In the genomic region with DNA sequence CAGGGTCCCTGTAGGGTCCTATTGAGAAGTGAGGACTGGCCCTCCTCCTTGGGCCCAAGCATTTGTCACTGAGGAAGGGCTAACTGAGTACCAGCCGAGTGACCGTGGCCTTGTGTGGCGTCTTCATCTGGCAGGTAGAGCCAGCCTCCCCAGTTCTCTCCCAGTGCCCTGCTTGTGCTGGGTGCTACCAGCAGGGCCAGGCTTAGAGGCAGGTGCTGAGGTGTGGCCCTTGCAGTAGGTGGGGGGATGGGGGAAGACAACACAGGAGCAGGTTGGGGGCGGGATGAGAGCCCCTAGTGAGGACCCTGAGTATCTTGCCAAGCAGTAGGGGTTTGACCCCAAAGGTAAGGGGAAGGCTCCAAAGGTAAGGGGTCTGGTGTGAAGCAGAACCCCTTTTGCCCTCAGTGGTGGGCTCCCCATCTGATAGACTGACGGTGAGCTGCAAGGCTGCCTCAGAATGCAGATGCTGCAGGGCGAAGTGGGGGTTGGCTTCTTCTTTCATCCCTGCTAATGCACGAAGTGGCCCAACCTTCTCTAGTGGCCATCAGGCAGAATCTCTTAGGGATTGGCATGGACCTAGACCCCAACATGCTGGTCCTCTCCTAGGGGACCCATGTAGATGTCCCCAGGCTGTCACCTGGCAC, we compare ENCODE assay signal across 27 cellular contexts. TPM values are rescaled to one million over a fixed set of nuclear protein-coding genes. Genes with fewer than 3 reads are reported as not detected.
"Had no signal": no experiment of that assay in that cellular context is flagged by ENCODE, and none has a peak within 500 bp of the region (broad histone marks: within the 10 kb centered on the region; RNA-seq: fewer than 3 reads in every experiment).

No MANE protein-coding gene starts in this region.

- H3K27me3 Mint-ChIP-seq: activated B cell treated with CpG ODN at 0.5 μM for 24 hours; activated CD4-positive, alpha-beta memory T cell treated with anti-CD3 and anti-CD28 coated beads, Interleukin-2, amount 10 ng/mL, durations not matched to agents 7 days and 5 days; activated CD4-positive, alpha-beta T cell treated with anti-CD3 and anti-CD28 coated beads, Interleukin-2, amount 10 ng/mL, durations not matched to agents 24 days and 14 days; activated naive CD4-positive, alpha-beta T cell treated with anti-CD3 and anti-CD28 coated beads, Interleukin-2, amount 10 ng/mL, durations not matched to agents 7 days and 5 days; activated naive CD8-positive, alpha-beta T cell treated with anti-CD3 and anti-CD28 coated beads, Interleukin-2, amount 10 ng/mL, durations not matched to agents 7 days and 5 days; activated T-cell treated with anti-CD3 and anti-CD28 coated beads, Interleukin-2, amount 50 U/mL, for 24 hours; central memory CD8-positive, alpha-beta T cell; dendritic cell treated with granulocyte-macrophage colony-stimulating factor and Interleukin-4, amounts not matched to agents 40 ng/mL and 50 ng/mL, for 4 days had no signal

- H3K27me3 ChIP-seq: brain microvascular endothelial cell, dorsolateral prefrontal cortex, foreskin keratinocyte, gastroesophageal sphincter had no signal

- FAIRE-seq: astrocyte had no signal

- H3K9me3 ChIP-seq: esophagus muscularis mucosa, gastroesophageal sphincter had no signal

- DNase-seq: activated B cell treated with CpG ODN at 0.5 μM for 24 hours; activated CD4-positive, alpha-beta memory T cell treated with anti-CD3 and anti-CD28 coated beads, Interleukin-2, amount 10 ng/mL, durations not matched to agents 7 days and 5 days; activated CD4-positive, alpha-beta T cell treated with anti-CD3 and anti-CD28 coated beads, Interleukin-2, amount 10 ng/mL, durations not matched to agents 24 days and 14 days; activated CD4-positive, alpha-beta T cell treated with anti-CD3 and anti-CD28 coated beads, Interleukin-2, amount 50 U/mL, for 4 hours; activated CD8-positive, alpha-beta memory T cell treated with anti-CD3 and anti-CD28 coated beads, Interleukin-2, amount 50 U/mL, for 48 hours; activated gamma-delta T cell; activated naive CD4-positive, alpha-beta T cell; activated naive CD4-positive, alpha-beta T cell treated with anti-CD3 and anti-CD28 coated beads, Interleukin-2, amount 10 ng/mL, durations not matched to agents 7 days and 5 days; activated naive CD8-positive, alpha-beta T cell treated with anti-CD3 and anti-CD28 coated beads, Interleukin-2, amount 10 ng/mL, durations not matched to agents 7 days and 5 days; activated T-cell treated with anti-CD3 and anti-CD28 coated beads for 4 hours; activated T-cell treated with anti-CD3 and anti-CD28 coated beads, Interleukin-2, amount 50 U/mL, for 24 hours; activated T-cell treated with anti-CD3 and anti-CD28 coated beads, Interleukin-2, amount 50 U/mL, for 72 hours; brain microvascular endothelial cell; dorsolateral prefrontal cortex; effector memory CD4-positive, alpha-beta T cell; endodermal cell; foreskin keratinocyte; T-helper 2 cell had no signal

- H3K4me3 Mint-ChIP-seq: activated B cell treated with CpG ODN at 0.5 μM for 24 hours; activated CD4-positive, alpha-beta memory T cell treated with anti-CD3 and anti-CD28 coated beads, Interleukin-2, amount 10 ng/mL, durations not matched to agents 7 days and 5 days; activated CD4-positive, alpha-beta T cell treated with anti-CD3 and anti-CD28 coated beads, Interleukin-2, amount 10 ng/mL, durations not matched to agents 24 days and 14 days; activated naive CD4-positive, alpha-beta T cell treated with anti-CD3 and anti-CD28 coated beads, Interleukin-2, amount 10 ng/mL, durations not matched to agents 7 days and 5 days; activated naive CD8-positive, alpha-beta T cell treated with anti-CD3 and anti-CD28 coated beads, Interleukin-2, amount 10 ng/mL, durations not matched to agents 7 days and 5 days; activated T-cell treated with anti-CD3 and anti-CD28 coated beads, Interleukin-2, amount 50 U/mL, for 24 hours; activated T-cell treated with anti-CD3 and anti-CD28 coated beads, Interleukin-2, amount 50 U/mL, for 72 hours; central memory CD8-positive, alpha-beta T cell; dendritic cell treated with granulocyte-macrophage colony-stimulating factor and Interleukin-4, amounts not matched to agents 40 ng/mL and 50 ng/mL, for 4 days; endodermal cell had no signal

- H3K27ac Mint-ChIP-seq: activated B cell treated with CpG ODN at 0.5 μM for 24 hours; activated CD4-positive, alpha-beta memory T cell treated with anti-CD3 and anti-CD28 coated beads, Interleukin-2, amount 10 ng/mL, durations not matched to agents 7 days and 5 days; activated CD4-positive, alpha-beta T cell treated with anti-CD3 and anti-CD28 coated beads, Interleukin-2, amount 10 ng/mL, durations not matched to agents 24 days and 14 days; activated naive CD4-positive, alpha-beta T cell treated with anti-CD3 and anti-CD28 coated beads, Interleukin-2, amount 10 ng/mL, durations not matched to agents 7 days and 5 days; activated naive CD4-positive, alpha-beta T cell treated with anti-CD3 and anti-CD28 coated beads, Interleukin-2, amount 50 U/mL, for 72 hours; activated naive CD8-positive, alpha-beta T cell treated with anti-CD3 and anti-CD28 coated beads, Interleukin-2, amount 10 ng/mL, durations not matched to agents 7 days and 5 days; activated T-cell treated with anti-CD3 and anti-CD28 coated beads, Interleukin-2, amount 50 U/mL, for 24 hours; activated T-cell treated with anti-CD3 and anti-CD28 coated beads, Interleukin-2, amount 50 U/mL, for 72 hours; dendritic cell treated with granulocyte-macrophage colony-stimulating factor and Interleukin-4, amounts not matched to agents 40 ng/mL and 50 ng/mL, for 4 days; endodermal cell had no signal

- H3K9me3 Mint-ChIP-seq: activated B cell treated with CpG ODN at 0.5 μM for 24 hours; activated CD4-positive, alpha-beta memory T cell treated with anti-CD3 and anti-CD28 coated beads, Interleukin-2, amount 10 ng/mL, durations not matched to agents 7 days and 5 days; activated CD4-positive, alpha-beta T cell treated with anti-CD3 and anti-CD28 coated beads, Interleukin-2, amount 10 ng/mL, durations not matched to agents 24 days and 14 days; activated naive CD4-positive, alpha-beta T cell treated with anti-CD3 and anti-CD28 coated beads, Interleukin-2, amount 10 ng/mL, durations not matched to agents 7 days and 5 days; activated naive CD4-positive, alpha-beta T cell treated with anti-CD3 and anti-CD28 coated beads, Interleukin-2, amount 50 U/mL, for 72 hours; activated naive CD8-positive, alpha-beta T cell treated with anti-CD3 and anti-CD28 coated beads, Interleukin-2, amount 10 ng/mL, durations not matched to agents 7 days and 5 days; activated T-cell treated with anti-CD3 and anti-CD28 coated beads, Interleukin-2, amount 50 U/mL, for 24 hours; activated T-cell treated with anti-CD3 and anti-CD28 coated beads, Interleukin-2, amount 50 U/mL, for 72 hours; central memory CD8-positive, alpha-beta T cell; dendritic cell treated with granulocyte-macrophage colony-stimulating factor and Interleukin-4, amounts not matched to agents 40 ng/mL and 50 ng/mL, for 4 days; endodermal cell had no signal

- H3K27ac ChIP-seq: brain microvascular endothelial cell, coronary artery, dorsolateral prefrontal cortex, esophagus muscularis mucosa, foreskin keratinocyte, gastroesophageal sphincter had no signal

- H3K4me1 ChIP-seq: foreskin keratinocyte, gastroesophageal sphincter had no signal

- ATAC-seq: activated CD4-positive, CD25-positive, alpha-beta regulatory T cell treated with anti-CD3 and anti-CD28 coated beads, Interleukin-2, amount 50 U/mL, for 24 hours; activated T-cell treated with anti-CD3 and anti-CD28 coated beads, Interleukin-2, amount 50 U/mL, for 72 hours; foreskin keratinocyte; gastroesophageal sphincter had no signal

- H3K36me3 ChIP-seq: brain microvascular endothelial cell, esophagus muscularis mucosa, gastroesophageal sphincter had no signal

- H3K4me1 Mint-ChIP-seq: activated B cell treated with CpG ODN at 0.5 μM for 24 hours; central memory CD8-positive, alpha-beta T cell; endodermal cell had no signal

- H3K4me3 ChIP-seq: coronary artery, dorsolateral prefrontal cortex, esophagus muscularis mucosa, gastroesophageal sphincter had no signal

RNA-seq across cellular contexts. Expression of a gene that starts 19.6 kb away (rescaled TPM):
- total RNA-seq: cardiac septum had no signal

RNA-seq across cellular contexts. Expression of a gene that starts 24.9 kb away (rescaled TPM):
- total RNA-seq: activated B cell treated with CpG ODN at 0.5 μM for 24 hours; activated naive CD4-positive, alpha-beta T cell treated with anti-CD3 and anti-CD28 coated beads, Interleukin-2, amount 50 U/mL, for 72 hours; activated naive CD8-positive, alpha-beta T cell treated with anti-CD3 and anti-CD28 coated beads, Interleukin-2, amount 10 ng/mL, durations not matched to agents 7 days and 5 days; astrocyte; foreskin keratinocyte had no signal
- polyA plus RNA-seq: foreskin keratinocyte had no signal
